8 cellular contexts compared by ENCODE assay signal in the genomic region with DNA sequence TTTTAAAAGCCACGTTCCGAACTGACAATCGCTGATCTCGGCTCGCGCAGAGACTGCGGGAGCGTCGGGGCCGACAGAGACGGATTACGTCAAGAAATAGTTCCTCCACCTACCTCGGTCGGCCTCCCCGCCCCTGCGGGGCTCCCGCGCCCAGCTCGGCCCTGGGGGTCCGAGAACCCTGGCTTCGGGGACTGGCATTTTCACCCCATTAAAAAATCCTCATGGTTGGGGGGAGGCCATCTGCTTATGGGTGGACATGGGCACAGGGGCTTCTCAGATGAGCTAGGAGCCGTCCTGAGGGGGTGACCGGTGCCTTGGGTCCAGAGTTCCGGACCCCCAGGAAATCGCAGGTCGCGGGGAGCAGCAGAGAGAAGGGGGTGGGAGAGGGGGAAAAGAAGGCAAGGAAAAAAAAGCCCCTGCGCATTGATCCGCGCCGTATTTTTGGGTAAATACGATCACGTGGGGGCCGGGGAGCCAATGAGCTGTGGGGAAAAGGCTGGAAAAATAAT. TPM values are rescaled to one million over a fixed set of nuclear protein-coding genes. Genes with fewer than 3 reads are reported as not detected.
DNase-seq lines count a peak whose midpoint lies in the region; ATAC-seq, FAIRE-seq and TF ChIP-seq lines count a peak whose summit lies in the region.

No MANE protein-coding gene starts in this region.

- intact Hi-C loops in kidney (cut with DNase I): loop anchor here (5.0 kb wide), 1 partner anchor 203 kb away; no protein-coding TSS in a partner anchor

- peaks cover 7% of the 10 kb centered on the region for H3K36me3 Mint-ChIP-seq in T-helper 17 cell (ENCODE audit: low read depth)

- H3K4me3 Mint-ChIP-seq in T-helper 17 cell: peak overlapping the region; percentile 52

- peaks cover 92% of the 10 kb centered on the region for H3K27me3 Mint-ChIP-seq in T-helper 17 cell

- POLR2A ChIA-PET in HEK293 (lab: Yijun Ruan, JAX): interaction anchor here (0.6 to 3.7 kb wide), 17 partner anchors 9 to 388 kb away, joined by 3 to 34 read pairs (median 4); a partner anchor contains a TSS

- H3K36me3 ChIP-seq in HEK293 (ENCODE audit: control insufficient read depth in 2 of 2, insufficient read depth in 1 of 2, low read length in 2 of 2) (peaks cover 8 to 15% of the 10 kb centered on the region in 2 experiments; a peak in 2 of 3 replicates), kidney (ENCODE audit: control insufficient read depth in 1 of 2, insufficient read depth in 2 of 2, low read length in 2 of 2) (no peaks in the 10 kb centered on the region)

- peak overlapping the region; percentile 74 to 79 for H3K9ac ChIP-seq in kidney (ENCODE audit: low read length in 2 of 2)

- no peak for DNase-seq in AG09309 (ENCODE audit: low read depth)
- no peak for DNase-seq in T-helper 17 cell
- DNase-seq in kidney: peak; percentile 87
- DNase-seq in COR-L47 (lab: John Stamatoyannopoulos, UW): no peak
- DNase-seq in DMS 273 (lab: John Stamatoyannopoulos, UW; ENCODE audit: unreplicated experiment): no peak

- H3K4me1 ChIP-seq in HEK293 (ENCODE audit: control insufficient read depth, insufficient read depth, low read length) (peaks cover 41% of the 10 kb centered on the region), kidney (ENCODE audit: control insufficient read depth in 1 of 2, insufficient read depth in 1 of 2, low read depth in 1 of 2, low read length in 2 of 2) (peaks cover 11 to 18% of the 10 kb centered on the region in 2 donors)

- H3K27ac ChIP-seq in HEK293 (ENCODE audit: extremely low read depth, low read depth, low read length) (peak overlapping the region; percentile 99), kidney (ENCODE audit: low read depth in 2 of 2, low read length in 2 of 2) (peak overlapping the region; percentile 83 to 97)

- CTCF ChIA-PET in HEK293 (lab: Yijun Ruan, JAX): interaction anchor here (0.6 to 6.7 kb wide), 16 partner anchors 12 to 410 kb away, joined by 3 to 49 read pairs (median 4); a partner anchor contains a TSS

- H3K4me3 ChIP-seq in AG09309 (ENCODE audit: control insufficient read depth, low read depth, low read length): peak overlapping the region; percentile 86
- peak overlapping the region; percentile 94 for H3K4me3 ChIP-seq in HEK293 (ENCODE audit: low read depth, low read length)
- H3K4me3 ChIP-seq in kidney (ENCODE audit: low read length in 2 of 2): peak overlapping the region; percentile 85 to 88

- no peak overlapping the region for H3K27ac Mint-ChIP-seq in T-helper 17 cell

- peaks cover 30% of the 10 kb centered on the region for H3K4me1 Mint-ChIP-seq in T-helper 17 cell

- TF ChIP-seq CTCF in AG09309 (IDR thresholded peaks at IDR 0.05; ENCODE audit: control insufficient read depth, insufficient read depth, low read depth, low read length, missing control alignments): no peak
- no peak for TF ChIP-seq CTCF in HEK293 (tag by site-specific recombination; IDR thresholded peaks at IDR 0.05)
- TF ChIP-seq CTCF in kidney (IDR thresholded peaks at IDR 0.05; ENCODE audit: borderline replicate concordance, extremely low read depth, insufficient read depth): no peak

- H3K9me3 ChIP-seq in HEK293 (ENCODE audit: control insufficient read depth, insufficient read depth, low read depth, low read length) (no peaks in the 10 kb centered on the region), T-helper 17 cell (ENCODE audit: control insufficient read depth, low read length, poor library complexity, severe bottlenecking) (no peaks in the 10 kb centered on the region), kidney (ENCODE audit: control insufficient read depth in 1 of 2, low read length in 2 of 2) (no peaks in the 10 kb centered on the region)

- FAIRE-seq in kidney (lab: Jason Lieb, UNC): no peak

- ATAC-seq in T-helper 17 cell: no peak
- ATAC-seq in HG03520 (IDR thresholded peaks at IDR 0.05; ENCODE audit: unreplicated experiment): no peak
- no peak for ATAC-seq in HG03280 (IDR thresholded peaks at IDR 0.05; ENCODE audit: unreplicated experiment)

TF ChIP-seq in HEK293, 187 proteins besides CTCF, POLR2A, EP300 and RAD21 (continues in another document):
- TF ChIP-seq ZNF501 (tag by site-specific recombination; IDR thresholded peaks at IDR 0.05): peak; percentile 51; the same call in 1 of the 2 replicates
- TF ChIP-seq, protein P1, sequence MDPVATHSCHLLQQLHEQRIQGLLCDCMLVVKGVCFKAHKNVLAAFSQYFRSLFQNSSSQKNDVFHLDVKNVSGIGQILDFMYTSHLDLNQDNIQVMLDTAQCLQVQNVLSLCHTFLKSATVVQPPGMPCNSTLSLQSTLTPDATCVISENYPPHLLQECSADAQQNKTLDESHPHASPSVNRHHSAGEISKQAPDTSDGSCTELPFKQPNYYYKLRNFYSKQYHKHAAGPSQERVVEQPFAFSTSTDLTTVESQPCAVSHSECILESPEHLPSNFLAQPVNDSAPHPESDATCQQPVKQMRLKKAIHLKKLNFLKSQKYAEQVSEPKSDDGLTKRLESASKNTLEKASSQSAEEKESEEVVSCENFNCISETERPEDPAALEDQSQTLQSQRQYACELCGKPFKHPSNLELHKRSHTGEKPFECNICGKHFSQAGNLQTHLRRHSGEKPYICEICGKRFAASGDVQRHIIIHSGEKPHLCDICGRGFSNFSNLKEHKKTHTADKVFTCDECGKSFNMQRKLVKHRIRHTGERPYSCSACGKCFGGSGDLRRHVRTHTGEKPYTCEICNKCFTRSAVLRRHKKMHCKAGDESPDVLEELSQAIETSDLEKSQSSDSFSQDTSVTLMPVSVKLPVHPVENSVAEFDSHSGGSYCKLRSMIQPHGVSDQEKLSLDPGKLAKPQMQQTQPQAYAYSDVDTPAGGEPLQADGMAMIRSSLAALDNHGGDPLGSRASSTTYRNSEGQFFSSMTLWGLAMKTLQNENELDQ (tag by site-specific recombination; IDR thresholded peaks at IDR 0.05; ENCODE audit: low read depth): no peak
- TF ChIP-seq ZNF10 (tag by site-specific recombination; IDR thresholded peaks at IDR 0.05): 0 out of 2 replicates have a peak, but pooled peaks have one; percentile 34
- TF ChIP-seq, protein P2, sequence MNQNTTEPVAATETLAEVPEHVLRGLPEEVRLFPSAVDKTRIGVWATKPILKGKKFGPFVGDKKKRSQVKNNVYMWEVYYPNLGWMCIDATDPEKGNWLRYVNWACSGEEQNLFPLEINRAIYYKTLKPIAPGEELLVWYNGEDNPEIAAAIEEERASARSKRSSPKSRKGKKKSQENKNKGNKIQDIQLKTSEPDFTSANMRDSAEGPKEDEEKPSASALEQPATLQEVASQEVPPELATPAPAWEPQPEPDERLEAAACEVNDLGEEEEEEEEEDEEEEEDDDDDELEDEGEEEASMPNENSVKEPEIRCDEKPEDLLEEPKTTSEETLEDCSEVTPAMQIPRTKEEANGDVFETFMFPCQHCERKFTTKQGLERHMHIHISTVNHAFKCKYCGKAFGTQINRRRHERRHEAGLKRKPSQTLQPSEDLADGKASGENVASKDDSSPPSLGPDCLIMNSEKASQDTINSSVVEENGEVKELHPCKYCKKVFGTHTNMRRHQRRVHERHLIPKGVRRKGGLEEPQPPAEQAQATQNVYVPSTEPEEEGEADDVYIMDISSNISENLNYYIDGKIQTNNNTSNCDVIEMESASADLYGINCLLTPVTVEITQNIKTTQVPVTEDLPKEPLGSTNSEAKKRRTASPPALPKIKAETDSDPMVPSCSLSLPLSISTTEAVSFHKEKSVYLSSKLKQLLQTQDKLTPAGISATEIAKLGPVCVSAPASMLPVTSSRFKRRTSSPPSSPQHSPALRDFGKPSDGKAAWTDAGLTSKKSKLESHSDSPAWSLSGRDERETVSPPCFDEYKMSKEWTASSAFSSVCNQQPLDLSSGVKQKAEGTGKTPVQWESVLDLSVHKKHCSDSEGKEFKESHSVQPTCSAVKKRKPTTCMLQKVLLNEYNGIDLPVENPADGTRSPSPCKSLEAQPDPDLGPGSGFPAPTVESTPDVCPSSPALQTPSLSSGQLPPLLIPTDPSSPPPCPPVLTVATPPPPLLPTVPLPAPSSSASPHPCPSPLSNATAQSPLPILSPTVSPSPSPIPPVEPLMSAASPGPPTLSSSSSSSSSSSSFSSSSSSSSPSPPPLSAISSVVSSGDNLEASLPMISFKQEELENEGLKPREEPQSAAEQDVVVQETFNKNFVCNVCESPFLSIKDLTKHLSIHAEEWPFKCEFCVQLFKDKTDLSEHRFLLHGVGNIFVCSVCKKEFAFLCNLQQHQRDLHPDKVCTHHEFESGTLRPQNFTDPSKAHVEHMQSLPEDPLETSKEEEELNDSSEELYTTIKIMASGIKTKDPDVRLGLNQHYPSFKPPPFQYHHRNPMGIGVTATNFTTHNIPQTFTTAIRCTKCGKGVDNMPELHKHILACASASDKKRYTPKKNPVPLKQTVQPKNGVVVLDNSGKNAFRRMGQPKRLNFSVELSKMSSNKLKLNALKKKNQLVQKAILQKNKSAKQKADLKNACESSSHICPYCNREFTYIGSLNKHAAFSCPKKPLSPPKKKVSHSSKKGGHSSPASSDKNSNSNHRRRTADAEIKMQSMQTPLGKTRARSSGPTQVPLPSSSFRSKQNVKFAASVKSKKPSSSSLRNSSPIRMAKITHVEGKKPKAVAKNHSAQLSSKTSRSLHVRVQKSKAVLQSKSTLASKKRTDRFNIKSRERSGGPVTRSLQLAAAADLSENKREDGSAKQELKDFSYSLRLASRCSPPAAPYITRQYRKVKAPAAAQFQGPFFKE (tag by site-specific recombination; IDR thresholded peaks at IDR 0.05; ENCODE audit: borderline replicate concordance): no peak
- TF ChIP-seq ZIC2 (tag by site-specific recombination; IDR thresholded peaks at IDR 0.05): peak; percentile 78
- no peak for TF ChIP-seq ZNF112 (tag by site-specific recombination; IDR thresholded peaks at IDR 0.05)
- peak; percentile 53 for TF ChIP-seq FEZF1 (tag by site-specific recombination; IDR thresholded peaks at IDR 0.05)
- TF ChIP-seq ZNF214 (tag by site-specific recombination; IDR thresholded peaks at IDR 0.05; ENCODE audit: borderline replicate concordance): no peak
- TF ChIP-seq ZNF114 (tag by site-specific recombination; IDR thresholded peaks at IDR 0.05): no peak
- no peak for TF ChIP-seq ZNF843 (tag by site-specific recombination; IDR thresholded peaks at IDR 0.05)
- TF ChIP-seq ZNF202 (tag by site-specific recombination; IDR thresholded peaks at IDR 0.05; ENCODE audit: borderline replicate concordance): no peak
- no peak for TF ChIP-seq ZNF677 (tag by site-specific recombination; IDR thresholded peaks at IDR 0.05)

RNA-seq across cellular contexts. Expression of a gene that starts 0.3 kb away (rescaled TPM):
- total RNA-seq in T-helper 17 cell (not detected), kidney (16.5 TPM)
- 11.7 TPM for polyA plus RNA-seq in kidney (ENCODE audit: insufficient read depth, low read depth, low replicate concordance)

RNA-seq across cellular contexts. Expression of a gene that starts 9.1 kb away (rescaled TPM):
- not detected for total RNA-seq in T-helper 17 cell
- 9.0 TPM for total RNA-seq in kidney
- 2.1 TPM for polyA plus RNA-seq in kidney (ENCODE audit: insufficient read depth, low read depth, low replicate concordance)

RNA-seq across cellular contexts. Expression of a gene that starts 14.7 kb away (rescaled TPM):
- total RNA-seq in T-helper 17 cell (not detected), kidney (50.7 TPM)
- 49.7 TPM for polyA plus RNA-seq in kidney (ENCODE audit: insufficient read depth, low read depth, low replicate concordance)

RNA-seq across cellular contexts. Expression of a gene that starts 24.9 kb away (rescaled TPM):
- total RNA-seq in T-helper 17 cell: not detected
- total RNA-seq in kidney: 0.76 TPM
- polyA plus RNA-seq in kidney (ENCODE audit: insufficient read depth, low read depth, low replicate concordance): 0.52 TPM

RNA-seq across cellular contexts. Expression of a gene that starts 26.7 kb away (rescaled TPM):
- total RNA-seq in T-helper 17 cell: not detected
- total RNA-seq in kidney: 1.4 TPM
- polyA plus RNA-seq in kidney (ENCODE audit: insufficient read depth, low read depth, low replicate concordance): 0.75 TPM

Comparison
In these comparisons a context has a peak if more than half of its experiments do, and no peak if none do; other contexts are left out.
1. RNA of a gene that starts 0.3 kb away (total RNA-seq): 16.5 TPM in kidney (single experiment); not detected in T-helper 17 cell; every median in the first group is over 10 times any median in the second.
2. RNA of a gene that starts 14.7 kb away (total RNA-seq): 50.7 TPM in kidney (single experiment); not detected in T-helper 17 cell; every median in the first group is over 10 times any median in the second.
3. Peak in every context shown above with its lines, with median percentiles within 50 percentile points of each other: H3K4me3 ChIP-seq.